Comparison of ENCODE assay signal across 18 cellular contexts in the genomic region with DNA sequence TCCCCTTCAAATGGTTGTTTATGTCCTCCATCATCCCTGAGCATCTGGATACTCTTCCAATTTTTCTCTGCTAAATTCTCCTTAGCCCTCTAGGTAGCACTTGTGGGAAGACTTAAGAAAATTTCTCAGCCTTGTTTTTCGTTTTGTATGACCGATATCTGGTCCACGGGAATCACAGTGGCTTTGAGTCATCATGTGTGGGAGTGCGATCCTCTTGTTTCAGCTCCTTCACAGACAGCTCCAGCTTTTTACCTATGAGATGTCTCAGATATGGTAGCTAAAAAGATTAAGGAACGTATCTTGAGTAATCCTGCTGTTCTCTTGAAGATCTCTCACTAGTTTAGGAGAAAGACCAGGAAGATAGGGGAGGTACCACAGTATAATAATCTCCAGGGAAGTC.
DNase-seq lines count a peak whose midpoint lies in the region; ATAC-seq lines count a peak whose summit lies in the region.
"Had no signal": no experiment of that assay in that cellular context is flagged by ENCODE, and none has a peak within 500 bp of the region (broad histone marks: within the 10 kb centered on the region; RNA-seq: fewer than 3 reads in every experiment).

No MANE protein-coding gene starts in this region.

- H3K27ac ChIP-seq in mesendoderm (ENCODE audit: low read depth, low read length) = no peak overlapping the region

- H3K4me3 Mint-ChIP-seq in stimulated activated effector memory CD8-positive, alpha-beta T cell treated with anti-CD3 and anti-CD28 coated beads, Interleukin-12 subunit alpha, Interleukin-12 subunit beta, amount 100 ng/mL, for 72 hours = no peak overlapping the region
- H3K4me3 Mint-ChIP-seq: CD4-positive, CD25-positive, alpha-beta regulatory T cell; HFFc6; IgD-negative memory B cell had no signal

- intact Hi-C loops in posterior cingulate gyrus (cut with DNase I) = no loop called here

- H3K36me3 ChIP-seq in mesendoderm (ENCODE audit: control insufficient read depth, insufficient read depth, low read length) = no peaks in the 10 kb centered on the region
- H3K36me3 ChIP-seq: BE2C had no signal

- H3K4ac ChIP-seq in mesendoderm (ENCODE audit: low read depth, low read length) = no peak overlapping the region

- H2BK5ac ChIP-seq in mesendoderm (ENCODE audit: low read length) = no peak overlapping the region

- no peak overlapping the region for H3K56ac ChIP-seq in mesendoderm (ENCODE audit: low read length)

- H3K9me3 Mint-ChIP-seq in stimulated activated effector memory CD8-positive, alpha-beta T cell treated with anti-CD3 and anti-CD28 coated beads, Interleukin-12 subunit alpha, Interleukin-12 subunit beta, amount 100 ng/mL, for 72 hours = no peaks in the 10 kb centered on the region

- no peak overlapping the region for H3K4me2 ChIP-seq in mesendoderm (ENCODE audit: low read length)

- no peak overlapping the region for H4K8ac ChIP-seq in mesendoderm (ENCODE audit: low read depth, low read length)

- H3K79me2 ChIP-seq in mesendoderm (ENCODE audit: control insufficient read depth, insufficient read depth, low read length) = no peaks in the 10 kb centered on the region

- H2BK120ac ChIP-seq in mesendoderm (ENCODE audit: low read depth, low read length) = no peak overlapping the region

- H4K5ac ChIP-seq in mesendoderm (ENCODE audit: low read length) = no peak overlapping the region

- H3K36me3 Mint-ChIP-seq in stimulated activated effector memory CD8-positive, alpha-beta T cell treated with anti-CD3 and anti-CD28 coated beads, Interleukin-12 subunit alpha, Interleukin-12 subunit beta, amount 100 ng/mL, for 72 hours = no peaks in the 10 kb centered on the region
- H3K36me3 Mint-ChIP-seq: CD4-positive, CD25-positive, alpha-beta regulatory T cell had no signal

- H3K4me3 ChIP-seq in mesendoderm (ENCODE audit: low read length) = no peak overlapping the region

- peaks cover 3% of the 10 kb centered on the region for H3K4me1 ChIP-seq in mesendoderm (ENCODE audit: control insufficient read depth, low read depth, low read length)
- H3K4me1 ChIP-seq: BE2C had no signal

- no peaks in the 10 kb centered on the region for H3K79me1 ChIP-seq in mesendoderm (ENCODE audit: low read length)

- WGBS in mesendoderm (ENCODE audit: extremely low coverage, insufficient coverage, low lambda C conversion rate) = no CpG with 5 or more reads among the region's 5 CpGs

- H2BK15ac ChIP-seq in mesendoderm (replicated peaks; ENCODE audit: low read depth) = no peak overlapping the region

- H3K9ac ChIP-seq in mesendoderm (ENCODE audit: low read length) = no peak overlapping the region

- H3K23ac ChIP-seq in mesendoderm (ENCODE audit: low read length) = no peak overlapping the region

- H2AK5ac ChIP-seq in mesendoderm (ENCODE audit: low read length) = no peak overlapping the region

- no peak overlapping the region for H3K27ac Mint-ChIP-seq in stimulated activated effector memory CD8-positive, alpha-beta T cell treated with anti-CD3 and anti-CD28 coated beads, Interleukin-12 subunit alpha, Interleukin-12 subunit beta, amount 100 ng/mL, for 72 hours
- H3K27ac Mint-ChIP-seq: CD4-positive, CD25-positive, alpha-beta regulatory T cell; HFFc6; IgD-negative memory B cell had no signal

- no peaks in the 10 kb centered on the region for H3K4me1 Mint-ChIP-seq in stimulated activated effector memory CD8-positive, alpha-beta T cell treated with anti-CD3 and anti-CD28 coated beads, Interleukin-12 subunit alpha, Interleukin-12 subunit beta, amount 100 ng/mL, for 72 hours
- H3K4me1 Mint-ChIP-seq: CD4-positive, CD25-positive, alpha-beta regulatory T cell; IgD-negative memory B cell had no signal

- ATAC-seq in HG03442 (IDR thresholded peaks at IDR 0.05; ENCODE audit: unreplicated experiment) (no peak), GM18858 (IDR thresholded peaks at IDR 0.05; ENCODE audit: unreplicated experiment) (no peak)
- ATAC-seq in stimulated activated effector memory CD8-positive, alpha-beta T cell treated with anti-CD3 and anti-CD28 coated beads, Interleukin-12 subunit alpha, Interleukin-12 subunit beta, amount 100 ng/mL, for 72 hours = no peak
- ATAC-seq: HCT116 had no signal

- peak; percentile 19 for DNase-seq in amniotic epithelial cell (ENCODE audit: low read depth)
- no peak for DNase-seq in mesendoderm
- DNase-seq in posterior cingulate gyrus = peak in 6 of 10 donors; percentile 14 to 83 (median 21)
- no peak for DNase-seq in stimulated activated effector memory CD8-positive, alpha-beta T cell treated with anti-CD3 and anti-CD28 coated beads, Interleukin-12 subunit alpha, Interleukin-12 subunit beta, amount 100 ng/mL, for 72 hours (ENCODE audit: low spot score in 2 of 2)
- DNase-seq in DMS153 (lab: John Stamatoyannopoulos, UW) = no peak
- DNase-seq: ACHN; BE2C; C1 segment of cervical spinal cord; Caco-2; CD4-positive, CD25-positive, alpha-beta regulatory T cell; DMS79; GDM1; HFFc6; KBM-7 had no signal

- peak overlapping the region; percentile 9 for H3K18ac ChIP-seq in mesendoderm (ENCODE audit: low read length)

- no peaks in the 10 kb centered on the region for H3K27me3 ChIP-seq in mesendoderm (ENCODE audit: insufficient read depth, low read length, poor library complexity)
- H3K27me3 ChIP-seq: BE2C had no signal

Comparison
In these comparisons a context has a peak if more than half of its experiments do, and no peak if none do; other contexts are left out.
1. DNase-seq: peak in amniotic epithelial cell (single experiment) and posterior cingulate gyrus (6 of 10); none in mesendoderm (single experiment), stimulated activated effector memory CD8-positive, alpha-beta T cell treated with anti-CD3 and anti-CD28 coated beads, Interleukin-12 subunit alpha, Interleukin-12 subunit beta, amount 100 ng/mL, for 72 hours (0 of 2) and DMS153 (single experiment).